Comparison of ENCODE assay signal across 9 cellular contexts in the genomic region with DNA sequence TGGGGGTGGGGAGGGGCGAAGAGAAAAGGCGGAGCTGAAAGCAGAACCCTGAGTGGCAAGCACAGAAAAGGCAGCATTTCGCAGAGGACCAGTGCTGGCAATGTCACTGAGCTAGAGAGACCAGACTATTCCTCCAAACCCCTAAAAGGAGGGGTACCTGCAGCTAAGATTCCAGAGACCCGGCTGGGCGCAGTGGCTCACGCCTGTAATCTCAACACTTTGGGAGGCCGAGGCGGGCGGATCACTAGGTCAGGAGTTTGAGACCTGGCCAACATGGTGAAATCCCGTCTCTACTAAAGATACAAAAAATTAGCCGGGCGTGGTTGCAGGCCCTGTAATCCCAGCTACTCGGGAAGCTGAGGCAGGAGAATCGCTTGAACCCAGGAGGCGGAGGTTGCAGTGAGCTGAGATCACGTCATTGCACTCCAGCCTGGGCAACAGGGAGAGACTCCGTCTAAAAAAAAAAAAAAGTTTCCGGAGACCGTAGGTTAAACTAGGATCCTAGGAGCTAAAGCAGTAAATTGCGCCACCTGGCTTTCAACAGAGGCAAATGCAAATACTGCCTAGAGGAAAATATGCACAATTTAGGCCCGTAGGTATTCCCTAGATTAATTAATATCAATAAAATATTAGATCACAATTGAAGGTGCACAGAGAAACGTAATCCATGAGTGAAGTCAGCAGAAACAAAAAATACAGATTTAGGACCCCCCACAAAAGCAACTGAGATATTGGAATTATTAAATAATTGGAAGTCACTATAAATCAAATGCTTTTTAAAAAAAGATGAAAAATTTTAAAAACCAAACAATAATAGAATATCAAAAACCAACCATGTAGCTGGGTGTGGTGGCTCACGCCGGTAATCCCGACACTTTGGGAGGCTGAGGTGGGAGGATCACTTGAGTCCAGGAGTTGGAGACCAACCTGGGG. TPM values are rescaled to one million over a fixed set of nuclear protein-coding genes. Genes with fewer than 3 reads are reported as not detected.
DNase-seq lines count a peak whose midpoint lies in the region; ATAC-seq, FAIRE-seq and TF ChIP-seq lines count a peak whose summit lies in the region.
"Had no signal": no experiment of that assay in that cellular context is flagged by ENCODE, and none has a peak within 500 bp of the region (broad histone marks: within the 10 kb centered on the region; RNA-seq: fewer than 3 reads in every experiment).

No MANE protein-coding gene starts in this region.

- BruUV-seq in endothelial cell of umbilical vein (replicated peaks; lab: Mats Ljungman, UMichigan): TSS peak; percentile 52

- FAIRE-seq in endothelial cell of umbilical vein (lab: Jason Lieb, UNC): peak; percentile 90

- no peaks in the 10 kb centered on the region for H4K20me1 ChIP-seq in endothelial cell of umbilical vein (replicated peaks; ENCODE audit: control insufficient read depth, extremely low read depth, insufficient read depth, low read length)

- peak overlapping the region; percentile 64 for H3K4me3 Mint-ChIP-seq in activated CD4-positive, alpha-beta T cell treated with anti-CD3 and anti-CD28 coated beads, Interleukin-2, amount 10 ng/mL, durations not matched to agents 7 days and 5 days

- H3K36me3 ChIP-seq in endothelial cell of umbilical vein (ENCODE audit: control insufficient read depth in 2 of 2, extremely low read depth in 1 of 2, insufficient read depth in 2 of 2, low read length in 2 of 2) (no peaks in the 10 kb centered on the region), mucosa of rectum (ENCODE audit: control insufficient read depth in 2 of 2, insufficient read depth in 2 of 2, low read length in 2 of 2) (no peaks in the 10 kb centered on the region), vagina (no peaks in the 10 kb centered on the region)

- TF ChIP-seq CTCF in endothelial cell of umbilical vein (IDR thresholded peaks at IDR 0.05; ENCODE audit: extremely low read depth in 1 of 2, insufficient read depth in 1 of 2, low read depth in 1 of 2, low read length in 2 of 2) (peak; percentile 66), vagina (IDR thresholded peaks at IDR 0.05) (peak; percentile 68 to 81 (median 69))

- no peaks in the 10 kb centered on the region for H3K9me3 Mint-ChIP-seq in activated CD4-positive, alpha-beta T cell treated with anti-CD3 and anti-CD28 coated beads, Interleukin-2, amount 10 ng/mL, durations not matched to agents 7 days and 5 days

- no peaks in the 10 kb centered on the region for H3K9me3 ChIP-seq in endothelial cell of umbilical vein (replicated peaks; ENCODE audit: control insufficient read depth, insufficient read depth, low read length)
- H3K9me3 ChIP-seq in mucosa of rectum (ENCODE audit: control insufficient read depth in 2 of 2, low read length in 2 of 2): no peaks in the 10 kb centered on the region
- no peaks in the 10 kb centered on the region for H3K9me3 ChIP-seq in vagina

- peak overlapping the region; percentile 54 for H2AFZ ChIP-seq in endothelial cell of umbilical vein (ENCODE audit: low read depth, low read length)

- H3K9ac ChIP-seq in endothelial cell of umbilical vein (replicated peaks; ENCODE audit: extremely low read depth, insufficient read depth, low read length) (no peak overlapping the region), mucosa of rectum (ENCODE audit: low read depth in 1 of 2, low read length in 2 of 2) (peak overlapping the region in 1 of 2 donors; percentile 31)

- POLR2A ChIA-PET in activated CD4-positive, alpha-beta T cell treated with anti-CD3 and anti-CD28 coated beads, Interleukin-2, amount 10 ng/mL, durations not matched to agents 7 days and 5 days (lab: Charles Lee): interaction anchor here (0.6 to 1.3 kb wide), 2 partner anchors 86 to 410 kb away, joined by 3 to 4 read pairs; partner anchors contain the start of gene CAD
- POLR2A ChIA-PET in endothelial cell of umbilical vein (lab: Charles Lee): interaction anchor here (0.6 to 1.5 kb wide), 2 partner anchors 10 to 91 kb away, joined by 3 to 6 read pairs; partner anchors contain the start of genes ATRAID and SLC5A6

- peaks cover 8% of the 10 kb centered on the region for H3K4me1 ChIP-seq in endothelial cell of umbilical vein (ENCODE audit: control insufficient read depth, extremely low read depth, insufficient read depth, low read length)
- peaks cover 8 to 11% of the 10 kb centered on the region in 2 donors for H3K4me1 ChIP-seq in mucosa of rectum (ENCODE audit: control insufficient read depth in 2 of 2, insufficient read depth in 2 of 2, low read length in 2 of 2)
- H3K4me1 ChIP-seq in vagina: peaks cover 21% of the 10 kb centered on the region

- DNase-seq in COR-L47 (lab: John Stamatoyannopoulos, UW) (peak; percentile 62), NCI-H526 (lab: John Stamatoyannopoulos, UW) (peak; percentile 34 to 81), endothelial cell of umbilical vein (ENCODE audit: low read depth, low spot score) (peak; percentile 69), vagina (ENCODE audit: extremely low spot score in 2 of 2) (no peak)
- peak; percentile 71 for DNase-seq in activated CD4-positive, alpha-beta T cell treated with anti-CD3 and anti-CD28 coated beads, Interleukin-2, amount 10 ng/mL, durations not matched to agents 7 days and 5 days

- peaks cover 20% of the 10 kb centered on the region for H3K27me3 Mint-ChIP-seq in activated CD4-positive, alpha-beta T cell treated with anti-CD3 and anti-CD28 coated beads, Interleukin-2, amount 10 ng/mL, durations not matched to agents 7 days and 5 days

- intact Hi-C loops in endothelial cell of umbilical vein (cut with micrococcal nuclease) (loop anchor here (1.0 kb wide), 6 partner anchors 23 to 217 kb away; partner anchors contain the start of genes ATRAID, KHK and SLC5A6), vagina (cut with DNase I) (no loop called here)

- no peak overlapping the region for H3K4me2 ChIP-seq in endothelial cell of umbilical vein (ENCODE audit: insufficient read depth, low read length)

- dilution Hi-C loops in endothelial cell of umbilical vein (cut with MboI; ENCODE audit: extremely low pct_ligation_motif_present, low sequenced_read_pairs): no loop called here

- peak; percentile 40 for ATAC-seq in HG03432 (IDR thresholded peaks at IDR 0.05; ENCODE audit: unreplicated experiment)
- ATAC-seq in GM21576 (IDR thresholded peaks at IDR 0.05; ENCODE audit: unreplicated experiment): no peak

- peak overlapping the region; percentile 54 for H3K27ac Mint-ChIP-seq in activated CD4-positive, alpha-beta T cell treated with anti-CD3 and anti-CD28 coated beads, Interleukin-2, amount 10 ng/mL, durations not matched to agents 7 days and 5 days

- H3K4me1 Mint-ChIP-seq in activated CD4-positive, alpha-beta T cell treated with anti-CD3 and anti-CD28 coated beads, Interleukin-2, amount 10 ng/mL, durations not matched to agents 7 days and 5 days: peaks cover 10% of the 10 kb centered on the region

- H3K36me3 Mint-ChIP-seq in activated CD4-positive, alpha-beta T cell treated with anti-CD3 and anti-CD28 coated beads, Interleukin-2, amount 10 ng/mL, durations not matched to agents 7 days and 5 days (ENCODE audit: low read depth): no peaks in the 10 kb centered on the region

- H3K9me1 ChIP-seq in endothelial cell of umbilical vein (replicated peaks; ENCODE audit: control insufficient read depth, extremely low read depth, insufficient read depth, low read length): no peaks in the 10 kb centered on the region

- TF ChIP-seq POLR2A in endothelial cell of umbilical vein (IDR thresholded peaks at IDR 0.05; ENCODE audit: low read depth, low read length): no peak
- TF ChIP-seq POLR2A in vagina (IDR thresholded peaks at IDR 0.05): no peak

- H3K27ac ChIP-seq in endothelial cell of umbilical vein (ENCODE audit: insufficient read depth, low read depth, low read length) (no peak overlapping the region), mucosa of rectum (ENCODE audit: low read depth in 2 of 2, low read length in 2 of 2) (no peak overlapping the region), vagina (no peak overlapping the region)

- H3K79me2 ChIP-seq in endothelial cell of umbilical vein (ENCODE audit: control insufficient read depth, insufficient read depth, low read length): no peaks in the 10 kb centered on the region

- CTCF ChIA-PET in activated CD4-positive, alpha-beta T cell treated with anti-CD3 and anti-CD28 coated beads, Interleukin-2, amount 10 ng/mL, durations not matched to agents 7 days and 5 days (lab: Charles Lee): interaction anchor here (0.6 to 2.9 kb wide), 30 partner anchors 9 to 342 kb away, joined by 3 to 17 read pairs (median 5); partner anchors contain the start of genes MPV17 and SLC30A3
- CTCF ChIA-PET in endothelial cell of umbilical vein (lab: Charles Lee): interaction anchor here (0.7 to 6.7 kb wide), 41 partner anchors 8 to 342 kb away, joined by 3 to 115 read pairs (median 5); partner anchors contain the start of genes ATRAID, CGREF1, KHK and MPV17

- H3K27me3 ChIP-seq in endothelial cell of umbilical vein (ENCODE audit: control insufficient read depth in 2 of 2, insufficient read depth in 2 of 2, low read length in 2 of 2) (peaks cover 23 to 36% of the 10 kb centered on the region in 2 experiments), mucosa of rectum (ENCODE audit: control insufficient read depth in 2 of 2, insufficient read depth in 2 of 2, low read length in 2 of 2) (peaks cover 29 to 37% of the 10 kb centered on the region in 2 donors), vagina (peaks cover 22% of the 10 kb centered on the region)

- no peak overlapping the region for H3K4me3 ChIP-seq in endothelial cell of umbilical vein (replicated peaks in 1 of 3; ENCODE audit: insufficient read depth in 1 of 3, low read depth in 1 of 3, low read length in 3 of 3)
- peak overlapping the region; percentile 53 to 65 for H3K4me3 ChIP-seq in mucosa of rectum (ENCODE audit: low read length in 2 of 2)
- H3K4me3 ChIP-seq in vagina: peak overlapping the region in 1 of 2 donors; percentile 2

RNA-seq across cellular contexts. Expression of gene UCN, which starts 4.9 kb away (rescaled TPM):
- 1 to 10 TPM; 2.3 to 2.8 TPM for total RNA-seq in activated CD4-positive, alpha-beta T cell treated with anti-CD3 and anti-CD28 coated beads, Interleukin-2, amount 10 ng/mL, durations not matched to agents 7 days and 5 days
- total RNA-seq in endothelial cell of umbilical vein: 0.75 TPM in 1 of 2 replicates, not detected in the other
- 1.2 and 1.6 TPM in 2 replicates for polyA plus RNA-seq in endothelial cell of umbilical vein
- polyA plus RNA-seq in endothelial cell of umbilical vein (2011; cell fraction: cytosol; rRNA removed): 0.24 TPM in 1 of 2 replicates, not detected in the other
- 1.6 and 1.8 TPM in 2 replicates for polyA plus RNA-seq in endothelial cell of umbilical vein (2011; cell fraction: nucleus; rRNA removed)
- 0.38 TPM in 1 of 2 replicates, not detected in the other for polyA plus RNA-seq in endothelial cell of umbilical vein (2012)
- polyA minus RNA-seq in endothelial cell of umbilical vein: not detected in 2 replicates
- polyA minus RNA-seq in endothelial cell of umbilical vein (2011; cell fraction: cytosol; rRNA and poly(A)+ RNA removed): 1.3 TPM
- not detected in 2 replicates for polyA minus RNA-seq in endothelial cell of umbilical vein (2011; cell fraction: nucleus; rRNA and poly(A)+ RNA removed)
- total RNA-seq in vagina: 3.2 TPM

RNA-seq across cellular contexts. Expression of gene MPV17, which starts 19.5 kb away (rescaled TPM):
- 10 to 100 TPM; 80.8 to 83.6 TPM for total RNA-seq in activated CD4-positive, alpha-beta T cell treated with anti-CD3 and anti-CD28 coated beads, Interleukin-2, amount 10 ng/mL, durations not matched to agents 7 days and 5 days
- total RNA-seq in endothelial cell of umbilical vein: 66.5 and 74.7 TPM in 2 replicates
- 260 and 267 TPM in 2 replicates for polyA plus RNA-seq in endothelial cell of umbilical vein
- polyA plus RNA-seq in endothelial cell of umbilical vein (2011; cell fraction: cytosol; rRNA removed): 157 and 195 TPM in 2 replicates
- polyA plus RNA-seq in endothelial cell of umbilical vein (2011; cell fraction: nucleus; rRNA removed): 213 and 245 TPM in 2 replicates
- 125 and 130 TPM in 2 replicates for polyA plus RNA-seq in endothelial cell of umbilical vein (2012)
- 180 and 184 TPM in 2 replicates for polyA minus RNA-seq in endothelial cell of umbilical vein
- polyA minus RNA-seq in endothelial cell of umbilical vein (2011; cell fraction: cytosol; rRNA and poly(A)+ RNA removed): 52.8 TPM
- polyA minus RNA-seq in endothelial cell of umbilical vein (2011; cell fraction: nucleus; rRNA and poly(A)+ RNA removed): 63.6 and 81.6 TPM in 2 replicates
- 55.7 TPM for total RNA-seq in vagina

RNA-seq across cellular contexts. Expression of gene TRIM54, which starts 21.1 kb away (rescaled TPM):
- total RNA-seq in activated CD4-positive, alpha-beta T cell treated with anti-CD3 and anti-CD28 coated beads, Interleukin-2, amount 10 ng/mL, durations not matched to agents 7 days and 5 days: not detected
- total RNA-seq in endothelial cell of umbilical vein (0.42 and 0.51 TPM in 2 replicates), vagina (2.5 TPM)
- polyA plus RNA-seq in endothelial cell of umbilical vein: 1.6 and 1.7 TPM in 2 replicates
- 0.14 and 0.32 TPM in 2 replicates for polyA plus RNA-seq in endothelial cell of umbilical vein (2011; cell fraction: cytosol; rRNA removed)
- polyA plus RNA-seq in endothelial cell of umbilical vein (2011; cell fraction: nucleus; rRNA removed): 9.9 and 21.1 TPM in 2 replicates
- polyA plus RNA-seq in endothelial cell of umbilical vein (2012): 0.37 and 0.46 TPM in 2 replicates
- polyA minus RNA-seq in endothelial cell of umbilical vein: 0.17 and 1.0 TPM in 2 replicates
- polyA minus RNA-seq in endothelial cell of umbilical vein (2011; cell fraction: cytosol; rRNA and poly(A)+ RNA removed): 0.82 TPM
- 1.2 and 1.5 TPM in 2 replicates for polyA minus RNA-seq in endothelial cell of umbilical vein (2011; cell fraction: nucleus; rRNA and poly(A)+ RNA removed)

RNA-seq across cellular contexts. Expression of gene DNAJC5G, which starts 28.1 kb away (rescaled TPM):
- total RNA-seq in activated CD4-positive, alpha-beta T cell treated with anti-CD3 and anti-CD28 coated beads, Interleukin-2, amount 10 ng/mL, durations not matched to agents 7 days and 5 days: not detected
- 0.16 and 0.77 TPM in 2 replicates for total RNA-seq in endothelial cell of umbilical vein
- 1.4 and 1.7 TPM in 2 replicates for polyA plus RNA-seq in endothelial cell of umbilical vein
- 0.34 and 0.35 TPM in 2 replicates for polyA plus RNA-seq in endothelial cell of umbilical vein (2011; cell fraction: cytosol; rRNA removed)
- polyA plus RNA-seq in endothelial cell of umbilical vein (2011; cell fraction: nucleus; rRNA removed): 10.9 and 24.1 TPM in 2 replicates
- 0.29 TPM in 1 of 2 replicates, not detected in the other for polyA plus RNA-seq in endothelial cell of umbilical vein (2012)
- polyA minus RNA-seq in endothelial cell of umbilical vein: 2.1 and 3.9 TPM in 2 replicates
- not detected for polyA minus RNA-seq in endothelial cell of umbilical vein (2011; cell fraction: cytosol; rRNA and poly(A)+ RNA removed)
- 3.7 and 3.9 TPM in 2 replicates for polyA minus RNA-seq in endothelial cell of umbilical vein (2011; cell fraction: nucleus; rRNA and poly(A)+ RNA removed)
- total RNA-seq in vagina: 1.5 TPM
- total RNA-seq: activated CD8-positive, alpha-beta memory T cell treated with anti-CD3 and anti-CD28 coated beads for 36 hours had no signal

RNA-seq across cellular contexts. Expression of gene SLC30A3, which starts 40.5 kb away (rescaled TPM):
- total RNA-seq in activated CD4-positive, alpha-beta T cell treated with anti-CD3 and anti-CD28 coated beads, Interleukin-2, amount 10 ng/mL, durations not matched to agents 7 days and 5 days: under 1 TPM; 0.23 to 0.45 TPM
- 9.2 and 16.7 TPM in 2 replicates for total RNA-seq in endothelial cell of umbilical vein
- polyA plus RNA-seq in endothelial cell of umbilical vein: 63.9 and 79.9 TPM in 2 replicates
- 25.9 and 38.7 TPM in 2 replicates for polyA plus RNA-seq in endothelial cell of umbilical vein (2011; cell fraction: cytosol; rRNA removed)
- 42.8 and 66.8 TPM in 2 replicates for polyA plus RNA-seq in endothelial cell of umbilical vein (2011; cell fraction: nucleus; rRNA removed)
- polyA plus RNA-seq in endothelial cell of umbilical vein (2012): 3.9 and 11.9 TPM in 2 replicates
- polyA minus RNA-seq in endothelial cell of umbilical vein: 26.6 and 36.4 TPM in 2 replicates
- polyA minus RNA-seq in endothelial cell of umbilical vein (2011; cell fraction: cytosol; rRNA and poly(A)+ RNA removed): 1.6 TPM
- 12.2 and 20.5 TPM in 2 replicates for polyA minus RNA-seq in endothelial cell of umbilical vein (2011; cell fraction: nucleus; rRNA and poly(A)+ RNA removed)
- total RNA-seq in vagina: 1.2 TPM

Comparison
In these comparisons a context has a peak if more than half of its experiments do, and no peak if none do; other contexts are left out.
1. DNase-seq: peak in COR-L47 (single experiment), NCI-H526 (2 of 2), activated CD4-positive, alpha-beta T cell treated with anti-CD3 and anti-CD28 coated beads, Interleukin-2, amount 10 ng/mL, durations not matched to agents 7 days and 5 days (single experiment) and endothelial cell of umbilical vein (single experiment); none in vagina (0 of 2).
2. H3K4me3 ChIP-seq: peak in mucosa of rectum (2 of 2); none in endothelial cell of umbilical vein (0 of 3).